ENCODE assay signal across 9 cellular contexts in the genomic region with DNA sequence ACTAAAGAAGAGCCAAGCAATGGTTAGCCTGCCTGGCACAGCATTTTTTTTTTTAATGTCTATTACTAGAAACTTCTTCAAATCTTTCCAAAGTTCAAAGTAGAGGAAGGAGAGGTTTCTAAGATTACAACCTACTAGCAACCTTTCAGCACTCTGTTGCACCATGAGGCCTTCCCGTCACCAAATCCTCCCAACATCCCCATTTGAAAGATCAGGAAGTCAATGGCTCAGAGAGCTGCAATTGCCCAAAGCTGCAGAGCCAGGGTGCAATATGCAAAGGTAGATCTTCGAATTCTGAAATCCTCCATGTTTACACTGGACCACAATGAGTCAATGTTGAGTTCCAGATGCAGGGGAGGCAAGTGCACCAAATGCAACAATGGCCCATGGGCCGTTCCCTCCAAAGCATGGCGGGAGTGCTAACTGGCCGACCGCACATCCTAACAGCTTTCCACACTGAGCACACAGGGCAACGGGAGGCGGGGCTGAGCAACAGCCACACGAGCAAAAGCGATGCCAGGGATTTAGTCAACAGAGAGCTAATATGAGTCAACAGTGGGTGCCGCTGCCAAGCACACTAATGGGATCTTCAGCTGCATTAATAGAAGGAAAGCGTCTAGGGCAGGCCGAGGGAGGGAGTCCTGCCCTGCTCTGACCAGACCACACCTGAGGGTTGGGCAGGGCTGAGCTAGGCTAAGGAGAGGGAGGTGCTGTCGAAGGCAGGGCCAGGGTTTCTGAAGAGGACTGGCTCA. TPM values are rescaled to one million over a fixed set of nuclear protein-coding genes. Genes with fewer than 3 reads are reported as not detected.
DNase-seq lines count a peak whose midpoint lies in the region; ATAC-seq and TF ChIP-seq lines count a peak whose summit lies in the region.
"Had no signal": no experiment of that assay in that cellular context is flagged by ENCODE, and none has a peak within 500 bp of the region (broad histone marks: within the 10 kb centered on the region; RNA-seq: fewer than 3 reads in every experiment).

No MANE protein-coding gene starts in this region.

- CTCF ChIA-PET in PC-9 (lab: Charles Lee), result interaction anchor here (0.6 to 1.2 kb wide), 3 partner anchors 29 to 96 kb away, joined by 4 to 11 read pairs (median 9); no protein-coding TSS in a partner anchor
- CTCF ChIA-PET in Caco-2 (lab: Charles Lee), result interaction anchor here (0.8 kb wide), 1 partner anchor 30 kb away, joined by 3 read pairs; no protein-coding TSS in a partner anchor

- H3K4me3 Mint-ChIP-seq in nephron progenitor cell, result no peak overlapping the region
- no peak overlapping the region for H3K4me3 Mint-ChIP-seq in activated T-cell treated with anti-CD3 and anti-CD28 coated beads, Interleukin-2, amount 50 U/mL, for 72 hours
- no peak overlapping the region for H3K4me3 Mint-ChIP-seq in Caco-2 (ENCODE audit: unreplicated experiment)
- H3K4me3 Mint-ChIP-seq: stimulated activated naive CD8-positive, alpha-beta T cell treated with anti-CD3 and anti-CD28 coated beads, Interleukin-15, Interleukin-2, amounts not matched to agents 100 ng/mL and 50 ng/mL, for 24 hours had no signal

- BruUV-seq in PC-9 (replicated peaks; lab: Mats Ljungman, UMichigan), result no TSS peak
- no TSS peak for BruUV-seq in Caco-2 (replicated peaks; lab: Mats Ljungman, UMichigan)

- H3K9ac ChIP-seq in skeletal muscle tissue (ENCODE audit: low read depth in 1 of 3, low read length in 3 of 3), result no peak overlapping the region

- DNase-seq in LHCN-M2 (ENCODE audit: low read depth) (peak; percentile 89), PC-9 (peak; percentile 91 to 93), glomerular visceral epithelial cell (ENCODE audit: extremely low spot score) (peak; percentile 91), nephron progenitor cell (no peak), Caco-2 (no peak)
- no peak for DNase-seq in activated T-cell treated with anti-CD3 and anti-CD28 coated beads, Interleukin-2, amount 50 U/mL, for 72 hours
- no peak for DNase-seq in activated T-cell treated with anti-CD3 and anti-CD28 coated beads, Interleukin-2, amount 50 U/mL, for 1 hour

- peaks cover 44% of the 10 kb centered on the region for H3K27me3 Mint-ChIP-seq in nephron progenitor cell (ENCODE audit: low read depth, poor library complexity)
- peaks cover 79% of the 10 kb centered on the region for H3K27me3 Mint-ChIP-seq in activated T-cell treated with anti-CD3 and anti-CD28 coated beads, Interleukin-2, amount 50 U/mL, for 72 hours (ENCODE audit: low read depth)
- H3K27me3 Mint-ChIP-seq in Caco-2 (ENCODE audit: insufficient read depth, unreplicated experiment), result no peaks in the 10 kb centered on the region

- no peak for ATAC-seq in activated T-cell treated with anti-CD3 and anti-CD28 coated beads, Interleukin-2, amount 50 U/mL, for 72 hours (replicated peaks in 1 of 2)

- peak overlapping the region; percentile 33 for H3K27ac ChIP-seq in PC-9
- peak overlapping the region; percentile 49 for H3K27ac ChIP-seq in skeletal muscle tissue (ENCODE audit: low read depth, low read length)

- H3K4me1 Mint-ChIP-seq in nephron progenitor cell (peaks cover 74% of the 10 kb centered on the region), Caco-2 (ENCODE audit: low read depth, unreplicated experiment) (peaks cover 18% of the 10 kb centered on the region)
- peaks cover 19% of the 10 kb centered on the region for H3K4me1 Mint-ChIP-seq in activated T-cell treated with anti-CD3 and anti-CD28 coated beads, Interleukin-2, amount 50 U/mL, for 72 hours (ENCODE audit: low read depth)

- intact Hi-C loops in PC-9 (cut with micrococcal nuclease; ENCODE audit: unreplicated experiment), result loop anchor here (2.0 to 5.0 kb wide), 4 partner anchors 65 to 304 kb away; a partner anchor contains a TSS
- intact Hi-C loops in Caco-2 (cut with micrococcal nuclease; ENCODE audit: unreplicated experiment), result no loop called here

- H3K9me3 Mint-ChIP-seq in nephron progenitor cell, result no peaks in the 10 kb centered on the region
- H3K9me3 Mint-ChIP-seq in activated T-cell treated with anti-CD3 and anti-CD28 coated beads, Interleukin-2, amount 50 U/mL, for 72 hours, result no peaks in the 10 kb centered on the region
- H3K9me3 Mint-ChIP-seq in Caco-2 (ENCODE audit: unreplicated experiment), result no peaks in the 10 kb centered on the region
- H3K9me3 Mint-ChIP-seq: stimulated activated naive CD8-positive, alpha-beta T cell treated with anti-CD3 and anti-CD28 coated beads, Interleukin-15, Interleukin-2, amounts not matched to agents 100 ng/mL and 50 ng/mL, for 24 hours had no signal

- H3K27ac Mint-ChIP-seq in nephron progenitor cell, result no peak overlapping the region
- no peak overlapping the region for H3K27ac Mint-ChIP-seq in activated T-cell treated with anti-CD3 and anti-CD28 coated beads, Interleukin-2, amount 50 U/mL, for 72 hours
- H3K27ac Mint-ChIP-seq in Caco-2 (ENCODE audit: unreplicated experiment), result no peak overlapping the region
- H3K27ac Mint-ChIP-seq: stimulated activated naive CD8-positive, alpha-beta T cell treated with anti-CD3 and anti-CD28 coated beads, Interleukin-15, Interleukin-2, amounts not matched to agents 100 ng/mL and 50 ng/mL, for 24 hours had no signal

- no peaks in the 10 kb centered on the region for H3K27me3 ChIP-seq in PC-9 (ENCODE audit: insufficient read depth, low read depth)
- peaks cover 3 to 37% (median 9%) of the 10 kb centered on the region in 3 donors for H3K27me3 ChIP-seq in skeletal muscle tissue (ENCODE audit: control insufficient read depth in 3 of 3, insufficient read depth in 3 of 3, low read length in 3 of 3)
- H3K27me3 ChIP-seq in Caco-2 (replicated peaks; ENCODE audit: control insufficient read depth, insufficient read depth, low read length), result no peaks in the 10 kb centered on the region

- no peak for TF ChIP-seq CTCF in PC-9 (conservative IDR thresholded peaks at IDR 0.05)
- no peak for TF ChIP-seq CTCF in nephron progenitor cell (IDR thresholded peaks at IDR 0.05)
- TF ChIP-seq CTCF in Caco-2 (IDR thresholded peaks at IDR 0.05; ENCODE audit: insufficient read depth in 1 of 2, low read depth in 1 of 2, low read length in 1 of 2, severe bottlenecking in 1 of 2, unreplicated experiment in 1 of 2), result no peak

- H3K36me3 ChIP-seq in PC-9 (ENCODE audit: low read depth) (no peaks in the 10 kb centered on the region), skeletal muscle tissue (ENCODE audit: control insufficient read depth in 3 of 3, insufficient read depth in 3 of 3, low read length in 3 of 3) (no peaks in the 10 kb centered on the region), Caco-2 (ENCODE audit: control insufficient read depth, insufficient read depth, low read length) (no peaks in the 10 kb centered on the region)

- H2AFZ ChIP-seq in PC-9, result no peak overlapping the region

- H3K4me2 ChIP-seq in PC-9, result peak overlapping the region; percentile 53

- H3K9me3 ChIP-seq in PC-9 (ENCODE audit: insufficient read depth, low read depth), result no peaks in the 10 kb centered on the region
- no peaks in the 10 kb centered on the region for H3K9me3 ChIP-seq in skeletal muscle tissue (ENCODE audit: control insufficient read depth in 3 of 3, low read length in 3 of 3)
- H3K9me3 ChIP-seq in Caco-2, result no peaks in the 10 kb centered on the region

- peaks cover 6% of the 10 kb centered on the region; the same call in 1 of the 2 replicates for H4K20me1 ChIP-seq in PC-9 (ENCODE audit: insufficient read depth)

- H3K4me1 ChIP-seq in PC-9 (replicated peaks; ENCODE audit: insufficient read depth) (peaks cover 58% of the 10 kb centered on the region), skeletal muscle tissue (ENCODE audit: control insufficient read depth in 3 of 3, insufficient read depth in 3 of 3, low read length in 3 of 3) (peaks cover 0 to 36% (median 22%) of the 10 kb centered on the region in 3 donors), Caco-2 (peaks cover 17% of the 10 kb centered on the region)

- H3F3A ChIP-seq in PC-9 (ENCODE audit: insufficient read depth, low read depth), result peaks cover 26% of the 10 kb centered on the region

- peaks cover 69% of the 10 kb centered on the region for H3K79me2 ChIP-seq in PC-9 (ENCODE audit: low read depth)

- H3K9me2 ChIP-seq in PC-9 (ENCODE audit: insufficient read depth), result no peaks in the 10 kb centered on the region

- no peaks in the 10 kb centered on the region for H3K36me3 Mint-ChIP-seq in nephron progenitor cell (ENCODE audit: low read depth)
- no peaks in the 10 kb centered on the region for H3K36me3 Mint-ChIP-seq in activated T-cell treated with anti-CD3 and anti-CD28 coated beads, Interleukin-2, amount 50 U/mL, for 72 hours (ENCODE audit: insufficient read depth in 2 of 2)
- H3K36me3 Mint-ChIP-seq in Caco-2 (ENCODE audit: insufficient read depth, unreplicated experiment), result peaks cover under 1% of the 10 kb centered on the region

- H3K4me3 ChIP-seq in PC-9, result 0 out of 2 replicates have a peak overlapping the region, but pooled peaks have one; percentile 9
- peak overlapping the region in 1 of 3 donors; percentile 45 for H3K4me3 ChIP-seq in skeletal muscle tissue (ENCODE audit: low read length in 3 of 3)
- H3K4me3 ChIP-seq in Caco-2 (ENCODE audit: low read depth, low read length), result no peak overlapping the region

- POLR2A ChIA-PET in PC-9 (lab: Charles Lee; ENCODE audit: unreplicated experiment), result interaction anchor here (0.5 to 0.6 kb wide), 3 partner anchors 280 to 765 kb away, joined by 3 to 5 read pairs (median 4); no protein-coding TSS in a partner anchor
- POLR2A ChIA-PET in Caco-2 (lab: Charles Lee), result no interaction called here

RNA-seq across cellular contexts. Expression of a gene that starts 4.8 kb away (rescaled TPM):
- total RNA-seq in LHCN-M2 (2014; rRNA removed) (2.1 and 2.4 TPM in 2 replicates), PC-9 (2021) (4.2 and 5.0 TPM in 2 replicates), skeletal muscle tissue (6.8 TPM), Caco-2 (2022) (14.7 and 16.3 TPM in 2 replicates)
- 1.8 TPM for polyA plus RNA-seq in LHCN-M2 (2012)
- total RNA-seq in activated T-cell treated with anti-CD3 and anti-CD28 coated beads, Interleukin-2, amount 50 U/mL, for 72 hours, result 1 to 10 TPM; 1.6 to 3.8 TPM

Comparison
In these comparisons a context has a peak if more than half of its experiments do, and no peak if none do; other contexts are left out.
1. DNase-seq: peak in LHCN-M2 (single experiment), PC-9 (2 of 2) and glomerular visceral epithelial cell (single experiment); none in nephron progenitor cell (single experiment), activated T-cell treated with anti-CD3 and anti-CD28 coated beads, Interleukin-2, amount 50 U/mL, for 72 hours (0 of 2), activated T-cell treated with anti-CD3 and anti-CD28 coated beads, Interleukin-2, amount 50 U/mL, for 1 hour (single experiment) and Caco-2 (0 of 2).